ENCODE assay signal across 29 cellular contexts in the genomic region with DNA sequence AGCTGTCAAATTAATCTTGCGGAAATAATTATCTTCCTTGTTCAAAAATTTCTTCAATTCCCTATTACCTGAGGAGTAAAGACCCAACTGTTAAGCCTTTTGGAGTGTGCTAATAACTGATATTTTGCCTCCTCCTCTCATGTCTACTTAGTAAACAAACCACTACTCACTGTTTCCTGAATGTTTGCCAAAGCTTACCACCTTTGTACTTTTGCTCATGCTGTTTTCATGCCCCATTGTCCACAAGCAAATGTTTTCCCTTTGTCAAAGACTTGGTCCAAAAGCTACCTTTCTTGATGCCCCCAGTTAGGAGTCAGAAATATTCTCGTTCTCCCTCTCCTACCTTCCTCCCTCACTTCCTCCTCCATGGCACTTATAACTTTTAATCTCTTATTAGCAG.
DNase-seq lines count a peak whose midpoint lies in the region; ATAC-seq and TF ChIP-seq lines count a peak whose summit lies in the region.
"Had no signal": no experiment of that assay in that cellular context is flagged by ENCODE, and none has a peak within 500 bp of the region (broad histone marks: within the 10 kb centered on the region; RNA-seq: fewer than 3 reads in every experiment).

No MANE protein-coding gene starts in this region.

- no peak overlapping the region for H3K27ac Mint-ChIP-seq in CD4-positive, alpha-beta T cell
- H3K27ac Mint-ChIP-seq: activated CD8-positive, alpha-beta T cell treated with anti-CD3 and anti-CD28 coated beads for 36 hours; mesothelial cell of epicardium; naive thymus-derived CD8-positive, alpha-beta T cell; stimulated activated memory B cell treated with anti-CD40 and anti-IgM and Interleukin-4, amounts not matched to agents 10 μg/mL and 1 μg/mL and 100 μg/mL, for 72 hours had no signal

- no peaks in the 10 kb centered on the region for H3K9me3 Mint-ChIP-seq in CD4-positive, alpha-beta T cell

- peaks cover 78% of the 10 kb centered on the region for H3K36me3 Mint-ChIP-seq in CD4-positive, alpha-beta T cell (ENCODE audit: low read depth)

- no peak overlapping the region for H3K27ac ChIP-seq in CD4-positive, alpha-beta T cell (ENCODE audit: low read depth, low read length)
- H3K27ac ChIP-seq: brain microvascular endothelial cell, foreskin keratinocyte, left ventricle myocardium inferior, uterus had no signal

- CTCF ChIA-PET in CD4-positive, alpha-beta T cell (lab: Charles Lee) = no interaction called here

- H3K9me3 ChIP-seq in CD4-positive, alpha-beta T cell (ENCODE audit: control insufficient read depth, low read length) = no peaks in the 10 kb centered on the region
- H3K9me3 ChIP-seq: MG63 had no signal

- DNase-seq in NCI-H510A treated with DMSO at 0.1 percent for 48 hours (lab: John Stamatoyannopoulos, UW) (peak; percentile 18), NCI-H510A (lab: John Stamatoyannopoulos, UW) (no peak), NCI-H345 treated with DMSO at 0.1 percent for 48 hours (lab: John Stamatoyannopoulos, UW; ENCODE audit: unreplicated experiment) (peak; percentile 18), fibroblast of pulmonary artery (ENCODE audit: low read depth) (peak; percentile 7), renal cortical epithelial cell (ENCODE audit: low read depth) (peak; percentile 72), GM13976 (ENCODE audit: low spot score) (no peak), SW480 (ENCODE audit: low spot score) (no peak)
- no peak for DNase-seq in CD4-positive, alpha-beta T cell
- DNase-seq: activated CD4-positive, CD25-positive, alpha-beta regulatory T cell treated with anti-CD3 and anti-CD28 coated beads, Interleukin-2, amount 50 U/mL, for 72 hours; activated CD8-positive, alpha-beta T cell treated with anti-CD3 and anti-CD28 coated beads for 36 hours; activated effector memory CD4-positive, alpha-beta T cell treated with anti-CD3 and anti-CD28 coated beads, Interleukin-2, amount 50 U/mL, for 16 hours; activated T-cell treated with anti-CD3 and anti-CD28 coated beads for 4 hours; brain microvascular endothelial cell; CD8-positive, alpha-beta memory T cell; effector memory CD4-positive, alpha-beta T cell; foreskin keratinocyte; left ventricle myocardium inferior; MG63; naive thymus-derived CD8-positive, alpha-beta T cell; NK-92 treated with Interleukin-12 subunit alpha and Interleukin-12 subunit beta, amount 100 ng/mL, for 24 hours; retina; SIG-M5; stimulated activated CD4-positive, alpha-beta T cell treated with anti-CD3 and anti-CD28 coated beads, Interleukin-2, amount 100 ng/mL, for 48 hours; SW 1271; uterus had no signal

- H3K4me3 ChIP-seq in fibroblast of pulmonary artery (replicated peaks; ENCODE audit: low read depth, low read length) = no peak overlapping the region
- H3K4me3 ChIP-seq: left ventricle myocardium inferior, MG63, uterus had no signal

- in situ Hi-C loops in GM13976 (cut with MboI; ENCODE audit: low sequenced_read_pairs, unreplicated experiment) = no loop called here

- H3K4me1 Mint-ChIP-seq in CD4-positive, alpha-beta T cell (ENCODE audit: low read depth) = no peaks in the 10 kb centered on the region
- H3K4me1 Mint-ChIP-seq: CD8-positive, alpha-beta memory T cell; mesothelial cell of epicardium; naive thymus-derived CD8-positive, alpha-beta T cell; stimulated activated memory B cell treated with anti-CD40 and anti-IgM and Interleukin-4, amounts not matched to agents 10 μg/mL and 1 μg/mL and 100 μg/mL, for 72 hours had no signal

- TF ChIP-seq CTCF in fibroblast of pulmonary artery (IDR thresholded peaks at IDR 0.05; ENCODE audit: low read length, missing control alignments) (no peak), GM13976 (IDR thresholded peaks at IDR 0.05; ENCODE audit: borderline replicate concordance, control extremely low read depth, extremely low read depth, insufficient read depth, missing control alignments) (no peak)
- no peak for TF ChIP-seq CTCF in CD4-positive, alpha-beta T cell (IDR thresholded peaks at IDR 0.05)

- H3K4me3 Mint-ChIP-seq in CD4-positive, alpha-beta T cell = no peak overlapping the region
- H3K4me3 Mint-ChIP-seq: activated CD8-positive, alpha-beta T cell treated with anti-CD3 and anti-CD28 coated beads for 36 hours; CD8-positive, alpha-beta memory T cell; mesothelial cell of epicardium; naive thymus-derived CD8-positive, alpha-beta T cell; stimulated activated memory B cell treated with anti-CD40 and anti-IgM and Interleukin-4, amounts not matched to agents 10 μg/mL and 1 μg/mL and 100 μg/mL, for 72 hours had no signal

- no peaks in the 10 kb centered on the region for H3K27me3 ChIP-seq in CD4-positive, alpha-beta T cell (ENCODE audit: control insufficient read depth, insufficient read depth, low read length)
- H3K27me3 ChIP-seq: brain microvascular endothelial cell, foreskin keratinocyte, MG63, uterus had no signal

- intact Hi-C loops in CD4-positive, alpha-beta T cell (cut with DNase I, micrococcal nuclease) = no loop called here

- POLR2A ChIA-PET in CD4-positive, alpha-beta T cell (lab: Charles Lee) = no interaction called here

- H3K27me3 Mint-ChIP-seq in CD4-positive, alpha-beta T cell = no peaks in the 10 kb centered on the region
- H3K27me3 Mint-ChIP-seq: activated CD8-positive, alpha-beta T cell treated with anti-CD3 and anti-CD28 coated beads for 36 hours; naive thymus-derived CD8-positive, alpha-beta T cell; stimulated activated memory B cell treated with anti-CD40 and anti-IgM and Interleukin-4, amounts not matched to agents 10 μg/mL and 1 μg/mL and 100 μg/mL, for 72 hours had no signal

- no peak for ATAC-seq in CD4-positive, alpha-beta T cell (ENCODE audit: poor library complexity)
- ATAC-seq: activated CD8-positive, alpha-beta T cell treated with anti-CD3 and anti-CD28 coated beads for 36 hours; foreskin keratinocyte; HCT116; naive thymus-derived CD8-positive, alpha-beta T cell; Panc1; stimulated activated memory B cell treated with anti-CD40 and anti-IgM and Interleukin-4, amounts not matched to agents 10 μg/mL and 1 μg/mL and 100 μg/mL, for 72 hours had no signal

Comparison
In these comparisons a context has a peak if more than half of its experiments do, and no peak if none do; other contexts are left out.
1. DNase-seq: peak in NCI-H510A treated with DMSO at 0.1 percent for 48 hours (single experiment), NCI-H345 treated with DMSO at 0.1 percent for 48 hours (single experiment), fibroblast of pulmonary artery (single experiment) and renal cortical epithelial cell (single experiment); none in NCI-H510A (single experiment), GM13976 (single experiment), CD4-positive, alpha-beta T cell (0 of 10) and SW480 (single experiment).